8 cellular contexts compared by ENCODE assay signal in the genomic region with DNA sequence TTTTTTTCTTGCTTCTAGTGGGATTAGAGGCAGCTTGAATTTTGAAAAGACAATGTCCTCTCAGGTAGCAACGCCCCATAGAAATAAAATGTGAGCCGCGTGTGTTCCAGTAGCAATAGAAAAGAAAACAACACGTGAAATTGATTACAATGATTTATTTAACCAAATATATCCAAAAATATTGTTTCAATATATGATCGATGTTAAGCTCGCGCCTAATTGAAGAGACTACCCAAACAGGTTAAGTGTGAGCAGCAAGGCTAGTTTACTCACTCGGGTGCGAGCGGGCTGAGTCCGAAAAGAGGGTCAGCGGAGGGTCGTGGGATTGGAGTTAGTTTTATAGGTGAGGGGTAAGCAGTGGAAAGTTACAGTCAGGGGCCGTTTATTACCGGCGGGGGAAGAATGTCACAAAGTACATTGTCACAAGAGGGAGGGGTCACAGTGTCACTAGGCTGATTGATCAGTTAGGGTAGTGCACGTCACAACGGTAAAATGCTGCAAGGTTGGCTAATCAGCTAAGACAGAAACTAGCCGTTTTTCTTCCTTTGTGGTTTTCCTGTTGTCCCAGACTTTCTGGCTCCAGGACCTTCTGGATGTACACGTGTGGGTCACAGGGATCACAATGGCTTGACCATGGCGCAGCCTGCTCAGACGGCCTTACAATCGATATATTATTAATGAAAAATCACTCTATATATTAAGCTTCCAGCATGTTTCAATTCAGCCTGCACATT. TPM values are rescaled to one million over a fixed set of nuclear protein-coding genes. Genes with fewer than 3 reads are reported as not detected.
A peak's percentile ranks its signal among the peaks of the same experiment; 100 is the strongest.
DNase-seq lines count a peak whose midpoint lies in the region; ATAC-seq and TF ChIP-seq lines count a peak whose summit lies in the region.

No MANE protein-coding gene starts in this region.

- TF ChIP-seq POLR2A in suprapubic skin (IDR thresholded peaks at IDR 0.05), result no peak

- peak; percentile 17 for DNase-seq in stimulated activated CD4-positive, alpha-beta T cell treated with anti-CD3 and anti-CD28 coated beads, Interleukin-15, amount 100 ng/mL, for 24 hours
- DNase-seq in stimulated activated CD4-positive, alpha-beta T cell treated with anti-CD3 and anti-CD28 coated beads, Interleukin-12 subunit alpha, Interleukin-12 subunit beta, amount 100 ng/mL, for 4 hours, result no peak
- no peak for DNase-seq in activated T-helper 1 cell treated with anti-CD3 and anti-CD28 coated beads, Interleukin-12 subunit alpha, Interleukin-12 subunit beta, Interleukin-2, Interleukin-4 antibody, amounts not matched to agents 30 ng/mL and 10 ng/mL and 1 ng/mL, durations not matched to agents 14 hours and 24 hours and 36 hours (ENCODE audit: low spot score)
- DNase-seq in suprapubic skin (ENCODE audit: low spot score in 2 of 2) (no peak), activated gamma-delta T cell treated with Interleukin-2 at 50 U/mL for 16 hours (no peak), LoVo (ENCODE audit: low spot score) (no peak)

- H3K9me3 Mint-ChIP-seq in activated T-helper 1 cell treated with anti-CD3 and anti-CD28 coated beads, Interleukin-12 subunit alpha, Interleukin-12 subunit beta, Interleukin-2, Interleukin-4 antibody, amounts not matched to agents 30 ng/mL and 10 ng/mL and 1 ng/mL, durations not matched to agents 14 hours and 24 hours and 36 hours, result peaks cover 13% of the 10 kb centered on the region

- H3K27me3 ChIP-seq in iPS-20b (ENCODE audit: insufficient read depth, low read length) (no peaks in the 10 kb centered on the region), suprapubic skin (no peaks in the 10 kb centered on the region)

- H3K4me3 ChIP-seq in iPS-20b (ENCODE audit: low read length) (peak overlapping the region; percentile 78; the same call in 1 of the 2 replicates), suprapubic skin (peak overlapping the region; percentile 75)

- no peak for TF ChIP-seq CTCF in suprapubic skin (IDR thresholded peaks at IDR 0.05)

- H3K36me3 ChIP-seq in iPS-20b (ENCODE audit: insufficient read depth, low read depth, low read length), result peaks cover 11% of the 10 kb centered on the region
- no peaks in the 10 kb centered on the region for H3K36me3 ChIP-seq in suprapubic skin

- no peaks in the 10 kb centered on the region for H3K36me3 Mint-ChIP-seq in activated T-helper 1 cell treated with anti-CD3 and anti-CD28 coated beads, Interleukin-12 subunit alpha, Interleukin-12 subunit beta, Interleukin-2, Interleukin-4 antibody, amounts not matched to agents 30 ng/mL and 10 ng/mL and 1 ng/mL, durations not matched to agents 14 hours and 24 hours and 36 hours (ENCODE audit: low read depth)

- H3K9ac ChIP-seq in iPS-20b (ENCODE audit: low read depth, low read length), result peak overlapping the region; percentile 29; the same call in 1 of the 2 replicates

- H3K4me1 ChIP-seq in iPS-20b (ENCODE audit: insufficient read depth, low read length), result no peaks in the 10 kb centered on the region; the same call in 1 of the 2 replicates
- H3K4me1 ChIP-seq in suprapubic skin, result peaks cover 16% of the 10 kb centered on the region

- H3K9me3 ChIP-seq in iPS-20b (ENCODE audit: insufficient read depth, low read depth, low read length) (peaks cover 17% of the 10 kb centered on the region), suprapubic skin (no peaks in the 10 kb centered on the region)

- 40% methylated on average over 23 of the region's 23 CpGs for WGBS in suprapubic skin

- intact Hi-C loops in activated T-helper 1 cell treated with anti-CD3 and anti-CD28 coated beads, Interleukin-12 subunit alpha, Interleukin-12 subunit beta, Interleukin-2, Interleukin-4 antibody, amounts not matched to agents 30 ng/mL and 10 ng/mL and 1 ng/mL, durations not matched to agents 14 hours and 24 hours and 36 hours (cut with micrococcal nuclease), result loop anchor here (2.0 to 5.0 kb wide), 2 partner anchors 251 to 357 kb away; partner anchors contain the start of genes SCCPDH and ZNF496

- peaks cover 25% of the 10 kb centered on the region for H3K4me1 Mint-ChIP-seq in activated T-helper 1 cell treated with anti-CD3 and anti-CD28 coated beads, Interleukin-12 subunit alpha, Interleukin-12 subunit beta, Interleukin-2, Interleukin-4 antibody, amounts not matched to agents 30 ng/mL and 10 ng/mL and 1 ng/mL, durations not matched to agents 14 hours and 24 hours and 36 hours (ENCODE audit: low read depth)

- H3K27me3 Mint-ChIP-seq in activated T-helper 1 cell treated with anti-CD3 and anti-CD28 coated beads, Interleukin-12 subunit alpha, Interleukin-12 subunit beta, Interleukin-2, Interleukin-4 antibody, amounts not matched to agents 30 ng/mL and 10 ng/mL and 1 ng/mL, durations not matched to agents 14 hours and 24 hours and 36 hours (ENCODE audit: insufficient read depth), result peaks cover 2% of the 10 kb centered on the region

- no peak overlapping the region for H3K27ac Mint-ChIP-seq in activated T-helper 1 cell treated with anti-CD3 and anti-CD28 coated beads, Interleukin-12 subunit alpha, Interleukin-12 subunit beta, Interleukin-2, Interleukin-4 antibody, amounts not matched to agents 30 ng/mL and 10 ng/mL and 1 ng/mL, durations not matched to agents 14 hours and 24 hours and 36 hours

- no peak overlapping the region for H3K27ac ChIP-seq in iPS-20b (ENCODE audit: low read length)
- no peak overlapping the region for H3K27ac ChIP-seq in suprapubic skin

- ATAC-seq in GM21447 (IDR thresholded peaks at IDR 0.05; ENCODE audit: unreplicated experiment), result no peak

- no peak for TF ChIP-seq EP300 in suprapubic skin (IDR thresholded peaks at IDR 0.05)

- peak overlapping the region; percentile 89 for H3K4me3 Mint-ChIP-seq in activated T-helper 1 cell treated with anti-CD3 and anti-CD28 coated beads, Interleukin-12 subunit alpha, Interleukin-12 subunit beta, Interleukin-2, Interleukin-4 antibody, amounts not matched to agents 30 ng/mL and 10 ng/mL and 1 ng/mL, durations not matched to agents 14 hours and 24 hours and 36 hours

RNA-seq across cellular contexts. Expression of gene ZNF670, which starts 0.7 kb away (rescaled TPM):
- 2.5 and 2.9 TPM in 2 replicates for total RNA-seq in activated T-helper 1 cell treated with anti-CD3 and anti-CD28 coated beads, Interleukin-12 subunit alpha, Interleukin-12 subunit beta, Interleukin-2, Interleukin-4 antibody, amounts not matched to agents 30 ng/mL and 10 ng/mL and 1 ng/mL, durations not matched to agents 14 hours and 24 hours and 36 hours
- total RNA-seq in suprapubic skin, result 1 to 10 TPM; 2.1 to 4.3 (median 2.5) TPM

RNA-seq across cellular contexts. Expression of gene ZNF669, which starts 24.8 kb away (rescaled TPM):
- total RNA-seq in activated T-helper 1 cell treated with anti-CD3 and anti-CD28 coated beads, Interleukin-12 subunit alpha, Interleukin-12 subunit beta, Interleukin-2, Interleukin-4 antibody, amounts not matched to agents 30 ng/mL and 10 ng/mL and 1 ng/mL, durations not matched to agents 14 hours and 24 hours and 36 hours, result 8.0 and 9.5 TPM in 2 replicates
- 10 to 100 TPM in 1 of 4 donors, 1 to 10 TPM in 3; 4.6 to 10.5 (median 5.8) TPM for total RNA-seq in suprapubic skin
